In genomic region chrX:69161371-69161770, GRCh38 we compare ENCODE assay signal across 22 cellular contexts. TPM values are rescaled to one million over a fixed set of nuclear protein-coding genes. Genes with fewer than 3 reads are reported as not detected.
DNase-seq lines count a peak whose midpoint lies in the region; ATAC-seq, FAIRE-seq and TF ChIP-seq lines count a peak whose summit lies in the region.
"Had no signal": no experiment of that assay in that cellular context is flagged by ENCODE, and none has a peak within 500 bp of the region (broad histone marks: within the 10 kb centered on the region; RNA-seq: fewer than 3 reads in every experiment).

No MANE protein-coding gene starts in this region.

- H4K20me1 ChIP-seq in astrocyte (ENCODE audit: insufficient read depth, low read length), result peaks cover 42% of the 10 kb centered on the region

- peaks cover 35% of the 10 kb centered on the region for H3K4me1 Mint-ChIP-seq in CD8-positive, alpha-beta T cell (ENCODE audit: low read depth)
- peaks cover 16% of the 10 kb centered on the region for H3K4me1 Mint-ChIP-seq in astrocyte (ENCODE audit: low read depth, unreplicated experiment)
- H3K4me1 Mint-ChIP-seq in nephron, result peaks cover 57% of the 10 kb centered on the region
- H3K4me1 Mint-ChIP-seq in stimulated activated effector memory CD8-positive, alpha-beta T cell treated with anti-CD3 and anti-CD28 coated beads, Interleukin-12 subunit alpha, Interleukin-12 subunit beta, amount 100 ng/mL, for 72 hours, result peaks cover 27% of the 10 kb centered on the region

- no peaks in the 10 kb centered on the region for H3K36me3 ChIP-seq in CD8-positive, alpha-beta T cell (ENCODE audit: insufficient read depth, low read length)
- peaks cover 5% of the 10 kb centered on the region for H3K36me3 ChIP-seq in astrocyte (ENCODE audit: insufficient read depth, low read length)
- H3K36me3 ChIP-seq: BE2C had no signal

- no peaks in the 10 kb centered on the region for H3K27me3 ChIP-seq in CD8-positive, alpha-beta T cell (ENCODE audit: insufficient read depth, low read length)
- no peaks in the 10 kb centered on the region for H3K27me3 ChIP-seq in astrocyte (ENCODE audit: insufficient read depth, low read length)
- H3K27me3 ChIP-seq: BE2C had no signal

- DNase-seq in CD8-positive, alpha-beta T cell, result peak in 1 of 7 experiments; percentile 25
- DNase-seq in astrocyte (ENCODE audit: low read depth), result no peak
- DNase-seq in stimulated activated effector memory CD8-positive, alpha-beta T cell treated with anti-CD3 and anti-CD28 coated beads, Interleukin-12 subunit alpha, Interleukin-12 subunit beta, amount 100 ng/mL, for 72 hours (ENCODE audit: low spot score in 2 of 2), result no peak
- no peak for DNase-seq in NCI-H446 (lab: John Stamatoyannopoulos, UW)
- no peak for DNase-seq in SIG-M5 (lab: John Stamatoyannopoulos, UW)
- DNase-seq in LoVo (ENCODE audit: low spot score), result no peak
- DNase-seq: BE2C; CD4-positive, alpha-beta memory T cell; COR-L47; DMS153; DMS79 treated with DMSO at 0.1 percent for 48 hours; EL; GOT3 had no signal

- no peak overlapping the region for H3K4me2 ChIP-seq in astrocyte (ENCODE audit: low read length)

- no peak overlapping the region for H2AFZ ChIP-seq in astrocyte (ENCODE audit: low read depth, low read length)

- peak overlapping the region; percentile 41 for H3K27ac Mint-ChIP-seq in CD8-positive, alpha-beta T cell
- H3K27ac Mint-ChIP-seq in astrocyte (ENCODE audit: unreplicated experiment) (no peak overlapping the region), nephron (no peak overlapping the region)
- peak overlapping the region; percentile 51 for H3K27ac Mint-ChIP-seq in stimulated activated effector memory CD8-positive, alpha-beta T cell treated with anti-CD3 and anti-CD28 coated beads, Interleukin-12 subunit alpha, Interleukin-12 subunit beta, amount 100 ng/mL, for 72 hours

- H3K4me3 Mint-ChIP-seq in CD8-positive, alpha-beta T cell, result no peak overlapping the region
- H3K4me3 Mint-ChIP-seq in astrocyte (ENCODE audit: unreplicated experiment) (no peak overlapping the region), nephron (peak overlapping the region; percentile 10 to 24 (median 21))
- no peak overlapping the region for H3K4me3 Mint-ChIP-seq in stimulated activated effector memory CD8-positive, alpha-beta T cell treated with anti-CD3 and anti-CD28 coated beads, Interleukin-12 subunit alpha, Interleukin-12 subunit beta, amount 100 ng/mL, for 72 hours
- H3K4me3 Mint-ChIP-seq: CD4-positive, alpha-beta memory T cell had no signal

- no peak overlapping the region for H3K9ac ChIP-seq in astrocyte (ENCODE audit: low read length)

- FAIRE-seq in astrocyte (lab: Jason Lieb, UNC), result peak; percentile 20
- FAIRE-seq: A204.1, D721Med, G401.6, GM12891, GM19239, HTR-8/SVneo had no signal

- peaks cover 30% of the 10 kb centered on the region for H3K4me1 ChIP-seq in CD8-positive, alpha-beta T cell (ENCODE audit: insufficient read depth, low read length)
- peaks cover 11% of the 10 kb centered on the region for H3K4me1 ChIP-seq in astrocyte (ENCODE audit: insufficient read depth, low read length)
- H3K4me1 ChIP-seq: BE2C had no signal

- peaks cover 33% of the 10 kb centered on the region for H3K36me3 Mint-ChIP-seq in CD8-positive, alpha-beta T cell
- H3K36me3 Mint-ChIP-seq in astrocyte (ENCODE audit: low read depth, unreplicated experiment) (peaks cover 10% of the 10 kb centered on the region), nephron (ENCODE audit: low read depth) (peaks cover 39% of the 10 kb centered on the region)
- H3K36me3 Mint-ChIP-seq in stimulated activated effector memory CD8-positive, alpha-beta T cell treated with anti-CD3 and anti-CD28 coated beads, Interleukin-12 subunit alpha, Interleukin-12 subunit beta, amount 100 ng/mL, for 72 hours, result peaks cover 47% of the 10 kb centered on the region

- intact Hi-C loops in CD8-positive, alpha-beta T cell (cut with DNase I, micrococcal nuclease), result loop anchor here (5.0 to 10.0 kb wide), 2 partner anchors 123 to 654 kb away; no protein-coding TSS in a partner anchor

- H3K9me3 Mint-ChIP-seq in CD8-positive, alpha-beta T cell, result no peaks in the 10 kb centered on the region
- H3K9me3 Mint-ChIP-seq in astrocyte (ENCODE audit: unreplicated experiment) (no peaks in the 10 kb centered on the region), nephron (peaks cover 5% of the 10 kb centered on the region)
- H3K9me3 Mint-ChIP-seq in stimulated activated effector memory CD8-positive, alpha-beta T cell treated with anti-CD3 and anti-CD28 coated beads, Interleukin-12 subunit alpha, Interleukin-12 subunit beta, amount 100 ng/mL, for 72 hours, result no peaks in the 10 kb centered on the region
- H3K9me3 Mint-ChIP-seq: CD4-positive, alpha-beta memory T cell had no signal

- CTCF ChIA-PET in CD8-positive, alpha-beta T cell (lab: Charles Lee), result no interaction called here

- H3K9me3 ChIP-seq in CD8-positive, alpha-beta T cell (ENCODE audit: low read length), result no peaks in the 10 kb centered on the region
- no peaks in the 10 kb centered on the region for H3K9me3 ChIP-seq in astrocyte (ENCODE audit: insufficient read depth, low read depth, low read length)
- H3K9me3 ChIP-seq: BE2C, HAP-1 had no signal

- no peak for ATAC-seq in CD8-positive, alpha-beta T cell
- no peak for ATAC-seq in stimulated activated effector memory CD8-positive, alpha-beta T cell treated with anti-CD3 and anti-CD28 coated beads, Interleukin-12 subunit alpha, Interleukin-12 subunit beta, amount 100 ng/mL, for 72 hours

- no peak overlapping the region for H3K27ac ChIP-seq in CD8-positive, alpha-beta T cell (ENCODE audit: low read depth, low read length)
- no peak overlapping the region for H3K27ac ChIP-seq in astrocyte (ENCODE audit: low read depth, low read length)
- H3K27ac ChIP-seq: C4-2B had no signal

- peaks cover 12% of the 10 kb centered on the region for H3K79me2 ChIP-seq in astrocyte (ENCODE audit: insufficient read depth, low read length)

- POLR2A ChIA-PET in CD8-positive, alpha-beta T cell (lab: Charles Lee), result no interaction called here

- no peaks in the 10 kb centered on the region for H3K27me3 Mint-ChIP-seq in CD8-positive, alpha-beta T cell (ENCODE audit: low read depth)
- no peaks in the 10 kb centered on the region for H3K27me3 Mint-ChIP-seq in astrocyte (ENCODE audit: low read depth, unreplicated experiment)
- no peaks in the 10 kb centered on the region for H3K27me3 Mint-ChIP-seq in nephron (ENCODE audit: low read depth)
- H3K27me3 Mint-ChIP-seq: CD4-positive, alpha-beta memory T cell had no signal

- H3K4me3 ChIP-seq in CD8-positive, alpha-beta T cell (ENCODE audit: low read depth, low read length), result no peak overlapping the region
- no peak overlapping the region for H3K4me3 ChIP-seq in astrocyte (ENCODE audit: insufficient read depth, low read depth, low read length)
- H3K4me3 ChIP-seq: HAP-1 had no signal

- TF ChIP-seq CTCF in CD8-positive, alpha-beta T cell (IDR thresholded peaks at IDR 0.05), result no peak
- TF ChIP-seq CTCF in astrocyte (IDR thresholded peaks at IDR 0.05; ENCODE audit: insufficient read depth, low read depth, low read length) (no peak), nephron (IDR thresholded peaks at IDR 0.05; ENCODE audit: unreplicated experiment in 3 of 3) (no peak)

RNA-seq across cellular contexts. Expression of gene PJA1, which starts 3.9 kb away (rescaled TPM):
- 10 to 100 TPM; 36.5 to 38.7 TPM for total RNA-seq in CD8-positive, alpha-beta T cell
- total RNA-seq in astrocyte, result 26.9 and 28.9 TPM in 2 replicates

Comparison
In these comparisons a context has a peak if more than half of its experiments do, and no peak if none do; other contexts are left out.
1. H3K27ac Mint-ChIP-seq: peak in CD8-positive, alpha-beta T cell (single experiment) and stimulated activated effector memory CD8-positive, alpha-beta T cell treated with anti-CD3 and anti-CD28 coated beads, Interleukin-12 subunit alpha, Interleukin-12 subunit beta, amount 100 ng/mL, for 72 hours (single experiment); none in astrocyte (single experiment) and nephron (0 of 3).
2. H3K4me3 Mint-ChIP-seq: peak in nephron (3 of 3); none in CD8-positive, alpha-beta T cell (single experiment), astrocyte (single experiment) and stimulated activated effector memory CD8-positive, alpha-beta T cell treated with anti-CD3 and anti-CD28 coated beads, Interleukin-12 subunit alpha, Interleukin-12 subunit beta, amount 100 ng/mL, for 72 hours (single experiment).